Comparison of ENCODE assay signal across 18 cellular contexts in genomic region chr21:42150458-42151085, GRCh38.
"Had no signal": no experiment of that assay in that cellular context is flagged by ENCODE, and none has a peak within 500 bp of the region (broad histone marks: within the 10 kb centered on the region; RNA-seq: fewer than 3 reads in every experiment).

No MANE protein-coding gene starts in this region.

- H3K27me3 Mint-ChIP-seq: activated CD4-positive, alpha-beta T cell treated with anti-CD3 and anti-CD28 coated beads, Interleukin-2, amount 10 ng/mL, durations not matched to agents 7 days and 5 days; activated CD8-positive, alpha-beta T cell treated with anti-CD3 and anti-CD28 coated beads for 36 hours; activated naive CD4-positive, alpha-beta T cell treated with anti-CD3 and anti-CD28 coated beads, Interleukin-2, amount 50 U/mL, for 24 hours; central memory CD8-positive, alpha-beta T cell; stimulated activated naive CD8-positive, alpha-beta T cell treated with anti-CD3 and anti-CD28 coated beads, Interleukin-15, Interleukin-2, amounts not matched to agents 100 ng/mL and 50 ng/mL, for 24 hours had no signal

- H3K9me3 ChIP-seq: adrenal gland, ascending aorta, left ventricle myocardium inferior, spleen, tibial artery had no signal

- H3K4me1 ChIP-seq: adrenal gland, ascending aorta had no signal

- ATAC-seq: activated CD8-positive, alpha-beta T cell treated with anti-CD3 and anti-CD28 coated beads for 36 hours; activated T-cell treated with anti-CD3 and anti-CD28 coated beads, Interleukin-2, amount 50 U/mL, for 72 hours; SK-N-SH treated with all-trans-retinoic acid at 6 μM for 48 hours had no signal

- DNase-seq: activated CD4-positive, alpha-beta T cell treated with anti-CD3 and anti-CD28 coated beads, Interleukin-2, amount 10 ng/mL, durations not matched to agents 7 days and 5 days; activated CD4-positive, CD25-positive, alpha-beta regulatory T cell treated with anti-CD3 and anti-CD28 coated beads, Interleukin-2, amount 50 U/mL, for 72 hours; activated CD8-positive, alpha-beta T cell treated with anti-CD3 and anti-CD28 coated beads for 36 hours; activated T-cell treated with anti-CD3 and anti-CD28 coated beads, Interleukin-2, amount 50 U/mL, for 72 hours; left ventricle myocardium inferior; stimulated activated CD4-positive, alpha-beta T cell treated with anti-CD3 and anti-CD28 coated beads, Interleukin-4, amount 100 ng/mL, for 24 hours; substantia nigra; WERI-Rb-1 had no signal

- FAIRE-seq: colon had no signal

- H3K36me3 ChIP-seq: adrenal gland, ascending aorta, left ventricle myocardium inferior, spleen, tibial artery, WERI-Rb-1 had no signal

- H3K9me3 Mint-ChIP-seq: activated CD4-positive, alpha-beta T cell treated with anti-CD3 and anti-CD28 coated beads, Interleukin-2, amount 10 ng/mL, durations not matched to agents 7 days and 5 days; activated CD8-positive, alpha-beta T cell treated with anti-CD3 and anti-CD28 coated beads for 36 hours; activated naive CD4-positive, alpha-beta T cell treated with anti-CD3 and anti-CD28 coated beads, Interleukin-2, amount 50 U/mL, for 24 hours; activated T-cell treated with anti-CD3 and anti-CD28 coated beads, Interleukin-2, amount 50 U/mL, for 72 hours; central memory CD8-positive, alpha-beta T cell; mesothelial cell of epicardium; stimulated activated naive CD8-positive, alpha-beta T cell treated with anti-CD3 and anti-CD28 coated beads, Interleukin-15, Interleukin-2, amounts not matched to agents 100 ng/mL and 50 ng/mL, for 24 hours had no signal

- H3K4me3 Mint-ChIP-seq: activated CD4-positive, alpha-beta T cell treated with anti-CD3 and anti-CD28 coated beads, Interleukin-2, amount 10 ng/mL, durations not matched to agents 7 days and 5 days; activated CD8-positive, alpha-beta T cell treated with anti-CD3 and anti-CD28 coated beads for 36 hours; activated naive CD4-positive, alpha-beta T cell treated with anti-CD3 and anti-CD28 coated beads, Interleukin-2, amount 50 U/mL, for 24 hours; activated T-cell treated with anti-CD3 and anti-CD28 coated beads, Interleukin-2, amount 50 U/mL, for 72 hours; central memory CD8-positive, alpha-beta T cell; mesothelial cell of epicardium; stimulated activated naive CD8-positive, alpha-beta T cell treated with anti-CD3 and anti-CD28 coated beads, Interleukin-15, Interleukin-2, amounts not matched to agents 100 ng/mL and 50 ng/mL, for 24 hours had no signal

- H3K4me3 ChIP-seq: adrenal gland, ascending aorta, left ventricle myocardium inferior, spleen, tibial artery had no signal

- H3K36me3 Mint-ChIP-seq: activated naive CD4-positive, alpha-beta T cell treated with anti-CD3 and anti-CD28 coated beads, Interleukin-2, amount 50 U/mL, for 24 hours; mesothelial cell of epicardium had no signal

- H3K27ac ChIP-seq: adrenal gland, ascending aorta, left ventricle myocardium inferior, spleen, tibial artery, WERI-Rb-1 had no signal

- H3K27ac Mint-ChIP-seq: activated CD4-positive, alpha-beta T cell treated with anti-CD3 and anti-CD28 coated beads, Interleukin-2, amount 10 ng/mL, durations not matched to agents 7 days and 5 days; activated CD8-positive, alpha-beta T cell treated with anti-CD3 and anti-CD28 coated beads for 36 hours; activated naive CD4-positive, alpha-beta T cell treated with anti-CD3 and anti-CD28 coated beads, Interleukin-2, amount 50 U/mL, for 24 hours; activated T-cell treated with anti-CD3 and anti-CD28 coated beads, Interleukin-2, amount 50 U/mL, for 72 hours; mesothelial cell of epicardium; stimulated activated naive CD8-positive, alpha-beta T cell treated with anti-CD3 and anti-CD28 coated beads, Interleukin-15, Interleukin-2, amounts not matched to agents 100 ng/mL and 50 ng/mL, for 24 hours had no signal
